In genomic region chr18:47756364-47757016, GRCh38 we compare ENCODE assay signal across 8 cellular contexts.
DNase-seq lines count a peak whose midpoint lies in the region; ATAC-seq and TF ChIP-seq lines count a peak whose summit lies in the region.

No MANE protein-coding gene starts in this region.

- no peak overlapping the region for H3K27ac ChIP-seq in Panc1 (ENCODE audit: low read length)

- TF ChIP-seq CTCF in Panc1 (IDR thresholded peaks at IDR 0.05): peak; percentile 83

- CTCF ChIA-PET in Panc1 (lab: Charles Lee): no interaction called here

- no peaks in the 10 kb centered on the region for H3K36me3 ChIP-seq in Panc1 (ENCODE audit: control insufficient read depth, insufficient read depth, low read length)

- H3K4me3 ChIP-seq in Panc1 (ENCODE audit: low read depth in 2 of 2, low read length in 2 of 2): no peak overlapping the region

- POLR2A ChIA-PET in Panc1 (lab: Charles Lee): no interaction called here

- no TSS peak for BruUV-seq in Panc1 (replicated peaks; lab: Mats Ljungman, UMichigan)

- in situ Hi-C loops in Panc1 (cut with HindIII; ENCODE audit: low pct_unique_long_range_greater_than_20kb, low sequenced_read_pairs): no loop called here

- peak; percentile 84 for ATAC-seq in Panc1
- ATAC-seq in Right ventricle myocardium superior (ENCODE audit: poor library complexity): peak; percentile 64
- no peak for ATAC-seq in HG02571 (IDR thresholded peaks at IDR 0.05; ENCODE audit: unreplicated experiment)
- no peak for ATAC-seq in HG03159 (IDR thresholded peaks at IDR 0.05; ENCODE audit: unreplicated experiment)

- DNase-seq in GDM1 (lab: John Stamatoyannopoulos, UW) (peak; percentile 30), HUDEP-2 (lab: John Stamatoyannopoulos, UW; ENCODE audit: unreplicated experiment in 76 of 76) (peak in 59 of 76 experiments; percentile 2 to 82 (median 41)), Panc1 (ENCODE audit: low read depth, low spot score) (no peak), Right ventricle myocardium superior (peak; percentile 63), putamen (ENCODE audit: low spot score) (peak; percentile 15)
- DNase-seq in activated effector memory CD4-positive, alpha-beta T cell treated with anti-CD3 and anti-CD28 coated beads, Interleukin-2, amount 50 U/mL, for 16 hours: peak; percentile 83

- no peaks in the 10 kb centered on the region for H3K4me1 ChIP-seq in Panc1 (ENCODE audit: control insufficient read depth, insufficient read depth, low read length)

- no peaks in the 10 kb centered on the region; the same call in 1 of the 2 replicates for H3K27me3 ChIP-seq in Panc1 (ENCODE audit: control insufficient read depth, insufficient read depth, low read length)

- no peaks in the 10 kb centered on the region for H3K9me3 ChIP-seq in Panc1 (ENCODE audit: control insufficient read depth, insufficient read depth, low read depth, low read length)

- intact Hi-C loops in Panc1 (cut with micrococcal nuclease; ENCODE audit: unreplicated experiment): no loop called here
- intact Hi-C loops in Right ventricle myocardium superior (cut with DNase I): no loop called here

Comparison
In these comparisons a context has a peak if more than half of its experiments do, and no peak if none do; other contexts are left out.
1. ATAC-seq: peak in Panc1 (single experiment) and Right ventricle myocardium superior (single experiment); none in HG02571 (single experiment) and HG03159 (single experiment).